ENCODE assay signal across 8 cellular contexts in genomic region chr7:98733036-98733435, GRCh38.
DNase-seq lines count a peak whose midpoint lies in the region; ATAC-seq and TF ChIP-seq lines count a peak whose summit lies in the region.

No MANE protein-coding gene starts in this region.

- TF ChIP-seq POLR2A in prostate gland (IDR thresholded peaks at IDR 0.05) = no peak

- no peak overlapping the region for H3K27ac ChIP-seq in coronary artery
- no peak overlapping the region for H3K27ac ChIP-seq in prostate gland

- peak; percentile 16 to 39 for DNase-seq in AML-193 (lab: John Stamatoyannopoulos, UW)
- DNase-seq in GM13977 (ENCODE audit: low spot score) = peak; percentile 66
- DNase-seq in NCI-H2029 treated with DMSO at 0.1 percent for 48 hours (lab: John Stamatoyannopoulos, UW) = peak; percentile 25
- peak; percentile 86 for DNase-seq in activated CD8-positive, alpha-beta memory T cell treated with anti-CD3 and anti-CD28 coated beads, Interleukin-2, amount 50 U/mL, for 48 hours
- DNase-seq in kidney epithelial cell (ENCODE audit: low read depth) = no peak
- no peak for DNase-seq in coronary artery (ENCODE audit: low spot score)
- no peak for DNase-seq in prostate gland (ENCODE audit: low spot score)

- ATAC-seq in HG03457 (IDR thresholded peaks at IDR 0.05; ENCODE audit: unreplicated experiment) = no peak

- 79% methylated on average over 2 of the region's 2 CpGs for WGBS in prostate gland

- H3K4me3 ChIP-seq in kidney epithelial cell (ENCODE audit: low read depth, low read length) = no peak overlapping the region
- H3K4me3 ChIP-seq in coronary artery = no peak overlapping the region
- H3K4me3 ChIP-seq in prostate gland = no peak overlapping the region

- H3K36me3 ChIP-seq in kidney epithelial cell (ENCODE audit: control insufficient read depth, insufficient read depth, low read length) (no peaks in the 10 kb centered on the region), prostate gland (no peaks in the 10 kb centered on the region)

- H3K9me3 ChIP-seq in prostate gland = no peaks in the 10 kb centered on the region

- no peaks in the 10 kb centered on the region for H3K27me3 ChIP-seq in kidney epithelial cell (ENCODE audit: control insufficient read depth, insufficient read depth, low read length)
- H3K27me3 ChIP-seq in prostate gland (replicated peaks; ENCODE audit: insufficient read depth) = no peaks in the 10 kb centered on the region

- TF ChIP-seq CTCF in GM13977 (IDR thresholded peaks at IDR 0.05; ENCODE audit: extremely low read depth, insufficient read depth, missing control alignments) = peak; percentile 68
- peak; percentile 51 for TF ChIP-seq CTCF in kidney epithelial cell (IDR thresholded peaks at IDR 0.05; ENCODE audit: insufficient read depth, low read length, poor library complexity, severe bottlenecking)
- TF ChIP-seq CTCF in coronary artery (IDR thresholded peaks at IDR 0.05) = no peak
- TF ChIP-seq CTCF in prostate gland (IDR thresholded peaks at IDR 0.05) = peak in 2 of 4 experiments; percentile 20 to 25

- in situ Hi-C loops in GM13977 (cut with MboI; ENCODE audit: low pct_unique_long_range_greater_than_20kb, low sequenced_read_pairs, unreplicated experiment) = loop anchor here (25.0 kb wide), 1 partner anchor 104 kb away; no protein-coding TSS in a partner anchor

- no peaks in the 10 kb centered on the region for H3K4me1 ChIP-seq in prostate gland (replicated peaks)

- intact Hi-C loops in prostate gland (cut with DNase I) = no loop called here

Comparison
In these comparisons a context has a peak if more than half of its experiments do, and no peak if none do; other contexts are left out.
1. DNase-seq: peak in AML-193 (2 of 2), GM13977 (single experiment), NCI-H2029 treated with DMSO at 0.1 percent for 48 hours (single experiment) and activated CD8-positive, alpha-beta memory T cell treated with anti-CD3 and anti-CD28 coated beads, Interleukin-2, amount 50 U/mL, for 48 hours (single experiment); none in kidney epithelial cell (single experiment), coronary artery (single experiment) and prostate gland (single experiment).